In the genomic region with DNA sequence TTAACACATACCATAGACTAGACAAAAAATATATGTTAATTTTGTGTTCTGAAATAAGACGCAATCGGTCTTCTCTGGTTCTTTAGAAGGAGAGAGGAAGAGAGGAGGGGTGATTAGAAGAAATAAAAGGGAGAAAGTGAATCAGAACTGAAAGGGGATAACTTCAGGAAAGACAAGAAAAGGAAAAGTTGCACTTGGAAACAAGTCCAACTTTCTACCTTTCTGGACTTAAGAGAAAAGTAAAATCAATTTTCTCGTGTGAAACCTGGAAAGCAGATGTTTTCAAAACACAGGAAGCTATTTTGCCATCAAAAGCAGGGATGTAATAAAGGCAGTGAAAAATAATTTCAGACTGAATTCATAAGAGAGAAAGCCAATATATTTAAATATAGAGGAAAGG, we compare ENCODE assay signal across 1 cellular context.
TF ChIP-seq lines count a peak whose summit lies in the region.

No MANE protein-coding gene starts in this region.

TF ChIP-seq in H1, 55 proteins besides CTCF, POLR2A, EP300 and RAD21:
- TF ChIP-seq FOSL1 (IDR thresholded peaks at IDR 0.05; ENCODE audit: insufficient read depth, low read depth, low read length) (no peak), HDAC6 (IDR thresholded peaks at IDR 0.05; ENCODE audit: low read depth, low read length) (no peak), HDAC2 (IDR thresholded peaks at IDR 0.05; ENCODE audit: borderline replicate concordance in 1 of 2, low read depth in 2 of 2, low read length in 2 of 2) (no peak), SRF (IDR thresholded peaks at IDR 0.05; ENCODE audit: low read depth, low read length) (no peak), TEAD4 (IDR thresholded peaks at IDR 0.05; ENCODE audit: low read depth, low read length) (no peak), POU5F1 (IDR thresholded peaks at IDR 0.05; ENCODE audit: low read depth, low read length) (no peak), ASH2L (IDR thresholded peaks at IDR 0.05; ENCODE audit: low read length) (no peak), CEBPB (IDR thresholded peaks at IDR 0.05; ENCODE audit: low read depth, low read length) (no peak), NANOG (IDR thresholded peaks at IDR 0.05; ENCODE audit: insufficient read depth, low read depth, low read length, poor library complexity, severe bottlenecking) (no peak), RNF2 (IDR thresholded peaks at IDR 0.05; ENCODE audit: borderline replicate concordance, low read depth, low read length, missing control alignments, poor library complexity, severe bottlenecking) (no peak), SIN3A (conservative IDR thresholded peaks at IDR 0.05 in 1 of 2, IDR thresholded peaks at IDR 0.05 in 1 of 2; ENCODE audit: low read depth in 1 of 2, low read length in 2 of 2) (no peak), SAP30 (IDR thresholded peaks at IDR 0.05; ENCODE audit: insufficient read depth, insufficient replicate concordance, low read length) (no peak)
- TF ChIP-seq, protein P1, sequence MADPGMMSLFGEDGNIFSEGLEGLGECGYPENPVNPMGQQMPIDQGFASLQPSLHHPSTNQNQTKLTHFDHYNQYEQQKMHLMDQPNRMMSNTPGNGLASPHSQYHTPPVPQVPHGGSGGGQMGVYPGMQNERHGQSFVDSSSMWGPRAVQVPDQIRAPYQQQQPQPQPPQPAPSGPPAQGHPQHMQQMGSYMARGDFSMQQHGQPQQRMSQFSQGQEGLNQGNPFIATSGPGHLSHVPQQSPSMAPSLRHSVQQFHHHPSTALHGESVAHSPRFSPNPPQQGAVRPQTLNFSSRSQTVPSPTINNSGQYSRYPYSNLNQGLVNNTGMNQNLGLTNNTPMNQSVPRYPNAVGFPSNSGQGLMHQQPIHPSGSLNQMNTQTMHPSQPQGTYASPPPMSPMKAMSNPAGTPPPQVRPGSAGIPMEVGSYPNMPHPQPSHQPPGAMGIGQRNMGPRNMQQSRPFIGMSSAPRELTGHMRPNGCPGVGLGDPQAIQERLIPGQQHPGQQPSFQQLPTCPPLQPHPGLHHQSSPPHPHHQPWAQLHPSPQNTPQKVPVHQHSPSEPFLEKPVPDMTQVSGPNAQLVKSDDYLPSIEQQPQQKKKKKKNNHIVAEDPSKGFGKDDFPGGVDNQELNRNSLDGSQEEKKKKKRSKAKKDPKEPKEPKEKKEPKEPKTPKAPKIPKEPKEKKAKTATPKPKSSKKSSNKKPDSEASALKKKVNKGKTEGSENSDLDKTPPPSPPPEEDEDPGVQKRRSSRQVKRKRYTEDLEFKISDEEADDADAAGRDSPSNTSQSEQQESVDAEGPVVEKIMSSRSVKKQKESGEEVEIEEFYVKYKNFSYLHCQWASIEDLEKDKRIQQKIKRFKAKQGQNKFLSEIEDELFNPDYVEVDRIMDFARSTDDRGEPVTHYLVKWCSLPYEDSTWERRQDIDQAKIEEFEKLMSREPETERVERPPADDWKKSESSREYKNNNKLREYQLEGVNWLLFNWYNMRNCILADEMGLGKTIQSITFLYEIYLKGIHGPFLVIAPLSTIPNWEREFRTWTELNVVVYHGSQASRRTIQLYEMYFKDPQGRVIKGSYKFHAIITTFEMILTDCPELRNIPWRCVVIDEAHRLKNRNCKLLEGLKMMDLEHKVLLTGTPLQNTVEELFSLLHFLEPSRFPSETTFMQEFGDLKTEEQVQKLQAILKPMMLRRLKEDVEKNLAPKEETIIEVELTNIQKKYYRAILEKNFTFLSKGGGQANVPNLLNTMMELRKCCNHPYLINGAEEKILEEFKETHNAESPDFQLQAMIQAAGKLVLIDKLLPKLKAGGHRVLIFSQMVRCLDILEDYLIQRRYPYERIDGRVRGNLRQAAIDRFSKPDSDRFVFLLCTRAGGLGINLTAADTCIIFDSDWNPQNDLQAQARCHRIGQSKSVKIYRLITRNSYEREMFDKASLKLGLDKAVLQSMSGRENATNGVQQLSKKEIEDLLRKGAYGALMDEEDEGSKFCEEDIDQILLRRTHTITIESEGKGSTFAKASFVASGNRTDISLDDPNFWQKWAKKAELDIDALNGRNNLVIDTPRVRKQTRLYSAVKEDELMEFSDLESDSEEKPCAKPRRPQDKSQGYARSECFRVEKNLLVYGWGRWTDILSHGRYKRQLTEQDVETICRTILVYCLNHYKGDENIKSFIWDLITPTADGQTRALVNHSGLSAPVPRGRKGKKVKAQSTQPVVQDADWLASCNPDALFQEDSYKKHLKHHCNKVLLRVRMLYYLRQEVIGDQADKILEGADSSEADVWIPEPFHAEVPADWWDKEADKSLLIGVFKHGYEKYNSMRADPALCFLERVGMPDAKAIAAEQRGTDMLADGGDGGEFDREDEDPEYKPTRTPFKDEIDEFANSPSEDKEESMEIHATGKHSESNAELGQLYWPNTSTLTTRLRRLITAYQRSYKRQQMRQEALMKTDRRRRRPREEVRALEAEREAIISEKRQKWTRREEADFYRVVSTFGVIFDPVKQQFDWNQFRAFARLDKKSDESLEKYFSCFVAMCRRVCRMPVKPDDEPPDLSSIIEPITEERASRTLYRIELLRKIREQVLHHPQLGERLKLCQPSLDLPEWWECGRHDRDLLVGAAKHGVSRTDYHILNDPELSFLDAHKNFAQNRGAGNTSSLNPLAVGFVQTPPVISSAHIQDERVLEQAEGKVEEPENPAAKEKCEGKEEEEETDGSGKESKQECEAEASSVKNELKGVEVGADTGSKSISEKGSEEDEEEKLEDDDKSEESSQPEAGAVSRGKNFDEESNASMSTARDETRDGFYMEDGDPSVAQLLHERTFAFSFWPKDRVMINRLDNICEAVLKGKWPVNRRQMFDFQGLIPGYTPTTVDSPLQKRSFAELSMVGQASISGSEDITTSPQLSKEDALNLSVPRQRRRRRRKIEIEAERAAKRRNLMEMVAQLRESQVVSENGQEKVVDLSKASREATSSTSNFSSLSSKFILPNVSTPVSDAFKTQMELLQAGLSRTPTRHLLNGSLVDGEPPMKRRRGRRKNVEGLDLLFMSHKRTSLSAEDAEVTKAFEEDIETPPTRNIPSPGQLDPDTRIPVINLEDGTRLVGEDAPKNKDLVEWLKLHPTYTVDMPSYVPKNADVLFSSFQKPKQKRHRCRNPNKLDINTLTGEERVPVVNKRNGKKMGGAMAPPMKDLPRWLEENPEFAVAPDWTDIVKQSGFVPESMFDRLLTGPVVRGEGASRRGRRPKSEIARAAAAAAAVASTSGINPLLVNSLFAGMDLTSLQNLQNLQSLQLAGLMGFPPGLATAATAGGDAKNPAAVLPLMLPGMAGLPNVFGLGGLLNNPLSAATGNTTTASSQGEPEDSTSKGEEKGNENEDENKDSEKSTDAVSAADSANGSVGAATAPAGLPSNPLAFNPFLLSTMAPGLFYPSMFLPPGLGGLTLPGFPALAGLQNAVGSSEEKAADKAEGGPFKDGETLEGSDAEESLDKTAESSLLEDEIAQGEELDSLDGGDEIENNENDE (IDR thresholded peaks at IDR 0.05; ENCODE audit: insufficient replicate concordance, low read length): no peak
